1 cellular context compared by ENCODE assay signal in genomic region chr5:126477281-126477680, GRCh38.
TF ChIP-seq lines count a peak whose summit lies in the region.

No MANE protein-coding gene starts in this region.

TF ChIP-seq in HepG2, 621 proteins besides CTCF, POLR2A, EP300 and RAD21:
- TF ChIP-seq ZBTB39 (CRISPR knock-in tag; IDR thresholded peaks at IDR 0.05), result no peak
- no peak for TF ChIP-seq ZFP91 (CRISPR knock-in tag; IDR thresholded peaks at IDR 0.05; ENCODE audit: borderline replicate concordance)
- no peak for TF ChIP-seq ZBTB38 (CRISPR knock-in tag; IDR thresholded peaks at IDR 0.05)
- no peak for TF ChIP-seq ZNF570 (CRISPR knock-in tag; IDR thresholded peaks at IDR 0.05; ENCODE audit: borderline replicate concordance)
- TF ChIP-seq ATAD3A (CRISPR knock-in tag; IDR thresholded peaks at IDR 0.05), result no peak
- TF ChIP-seq ZNF432 (CRISPR knock-in tag; IDR thresholded peaks at IDR 0.05; ENCODE audit: borderline replicate concordance), result no peak
- no peak for TF ChIP-seq ZNF577 (CRISPR knock-in tag; IDR thresholded peaks at IDR 0.05; ENCODE audit: borderline replicate concordance, low read depth)
- TF ChIP-seq ZNF350 (CRISPR knock-in tag; IDR thresholded peaks at IDR 0.05; ENCODE audit: borderline replicate concordance, low read depth), result no peak
- no peak for TF ChIP-seq ZNF572 (CRISPR knock-in tag; IDR thresholded peaks at IDR 0.05)
- TF ChIP-seq ZSCAN5A (CRISPR knock-in tag; IDR thresholded peaks at IDR 0.05; ENCODE audit: borderline replicate concordance), result no peak
- no peak for TF ChIP-seq ZNF644 (CRISPR knock-in tag; IDR thresholded peaks at IDR 0.05; ENCODE audit: low read depth)
